Comparison of ENCODE assay signal across 8 cellular contexts in genomic region chr17:2222901-2223616, GRCh38.
DNase-seq lines count a peak whose midpoint lies in the region; ATAC-seq and TF ChIP-seq lines count a peak whose summit lies in the region.

No MANE protein-coding gene starts in this region.

- no peak overlapping the region for H3K4me2 ChIP-seq in PC-3 (ENCODE audit: low read length)

- H3K27ac ChIP-seq in gastroesophageal sphincter (peak overlapping the region; percentile 14 to 66 (median 53)), PC-3 (ENCODE audit: low read length) (no peak overlapping the region)

- no TSS peak for BruUV-seq in PC-3 (replicated peaks; lab: Mats Ljungman, UMichigan)

- H3K4me3 ChIP-seq in gastroesophageal sphincter (no peak overlapping the region), PC-3 (ENCODE audit: low read length) (no peak overlapping the region)

- ATAC-seq in gastroesophageal sphincter, result peak; percentile 94
- ATAC-seq in PC-3, result no peak
- no peak for ATAC-seq in HG03571 (IDR thresholded peaks at IDR 0.05; ENCODE audit: unreplicated experiment)
- no peak for ATAC-seq in GM18873 (IDR thresholded peaks at IDR 0.05; ENCODE audit: low FRiP score, unreplicated experiment)

- no peaks in the 10 kb centered on the region for H3K9me2 ChIP-seq in PC-3 (replicated peaks; ENCODE audit: low read length)

- no peaks in the 10 kb centered on the region for H3K27me3 ChIP-seq in gastroesophageal sphincter
- H3K27me3 ChIP-seq in PC-3 (ENCODE audit: low read length), result no peaks in the 10 kb centered on the region

- intact Hi-C loops in PC-3 (cut with micrococcal nuclease), result no loop called here

- no peak for TF ChIP-seq EP300 in gastroesophageal sphincter (IDR thresholded peaks at IDR 0.05)

- H3K4me1 ChIP-seq in gastroesophageal sphincter (peaks cover 0 to 25% (median 11%) of the 10 kb centered on the region in 3 donors), PC-3 (ENCODE audit: insufficient read depth, low read length) (no peaks in the 10 kb centered on the region; the same call in 1 of the 2 replicates)

- H3K36me3 ChIP-seq in gastroesophageal sphincter (peaks cover 0 to 13% of the 10 kb centered on the region in 2 donors), PC-3 (ENCODE audit: low read depth, low read length) (no peaks in the 10 kb centered on the region)

- H3K9ac ChIP-seq in PC-3 (ENCODE audit: low read length), result no peak overlapping the region

- CTCF ChIA-PET in PC-3 (lab: Charles Lee), result no interaction called here

- POLR2A ChIA-PET in PC-3 (lab: Charles Lee; ENCODE audit: unreplicated experiment), result no interaction called here

- 32 to 36% methylated on average over 8 to 10 of the region's 10 CpGs for WGBS in gastroesophageal sphincter (ENCODE audit: low coverage in 1 of 2), 2 donors

- H3K79me2 ChIP-seq in PC-3 (ENCODE audit: low read length), result no peaks in the 10 kb centered on the region

- peak in 1 of 4 experiments; percentile 11 for TF ChIP-seq CTCF in gastroesophageal sphincter (IDR thresholded peaks at IDR 0.05)
- TF ChIP-seq CTCF in PC-3 (conservative IDR thresholded peaks at IDR 0.05; ENCODE audit: low read depth, low read length), result no peak

- H3K9me3 ChIP-seq in gastroesophageal sphincter (no peaks in the 10 kb centered on the region), PC-3 (ENCODE audit: low read length) (no peaks in the 10 kb centered on the region)

- no peaks in the 10 kb centered on the region for H4K20me1 ChIP-seq in PC-3 (ENCODE audit: low read length)

- DNase-seq in activated gamma-delta T cell treated with Interleukin-2 at 50 U/mL for 16 hours (peak; percentile 60), activated gamma-delta T cell (lab: John Stamatoyannopoulos, UW) (no peak), activated T-cell treated with anti-CD3 and anti-CD28 coated beads for 48 hours (ENCODE audit: low read depth) (peak; percentile 29), PC-3 (no peak)
- DNase-seq in stimulated activated CD4-positive, alpha-beta T cell treated with anti-CD3 and anti-CD28 coated beads, Interleukin-12 subunit alpha, Interleukin-12 subunit beta, amount 100 ng/mL, for 4 hours, result peak; percentile 15

- no peaks in the 10 kb centered on the region for H3F3A ChIP-seq in PC-3 (ENCODE audit: low read length, unreplicated experiment)

- H2AFZ ChIP-seq in PC-3 (ENCODE audit: low read length), result no peak overlapping the region

- no peak for TF ChIP-seq POLR2A in gastroesophageal sphincter (IDR thresholded peaks at IDR 0.05)

Comparison
In these comparisons a context has a peak if more than half of its experiments do, and no peak if none do; other contexts are left out.
1. DNase-seq: peak in activated gamma-delta T cell treated with Interleukin-2 at 50 U/mL for 16 hours (single experiment), activated T-cell treated with anti-CD3 and anti-CD28 coated beads for 48 hours (single experiment) and stimulated activated CD4-positive, alpha-beta T cell treated with anti-CD3 and anti-CD28 coated beads, Interleukin-12 subunit alpha, Interleukin-12 subunit beta, amount 100 ng/mL, for 4 hours (single experiment); none in activated gamma-delta T cell (single experiment) and PC-3 (single experiment).